ENCODE assay signal across 10 cellular contexts in the genomic region with DNA sequence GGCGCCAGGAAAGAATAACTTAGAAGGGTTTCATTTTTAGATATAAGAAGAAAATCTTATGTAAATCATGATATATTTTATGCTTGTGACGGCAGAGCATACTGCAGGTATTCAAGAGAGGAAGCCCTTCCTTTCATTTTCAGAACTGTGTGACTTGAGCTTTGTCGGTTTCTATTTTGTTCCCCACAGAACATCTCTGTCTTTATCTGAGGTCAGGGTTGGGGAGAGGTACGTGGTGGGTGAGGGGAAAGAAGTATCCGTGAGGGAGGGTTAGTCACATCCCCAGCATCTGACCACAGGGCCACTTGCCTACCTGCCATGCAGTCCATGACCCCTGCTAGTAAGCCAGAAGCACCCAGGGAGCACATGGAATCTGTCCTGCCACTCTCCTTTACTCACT.
DNase-seq lines count a peak whose midpoint lies in the region; ATAC-seq and TF ChIP-seq lines count a peak whose summit lies in the region.
"Had no signal": no experiment of that assay in that cellular context is flagged by ENCODE, and none has a peak within 500 bp of the region (broad histone marks: within the 10 kb centered on the region; RNA-seq: fewer than 3 reads in every experiment).

No MANE protein-coding gene starts in this region.

- H3K4me1 ChIP-seq in body of pancreas (no peaks in the 10 kb centered on the region), tibial artery (no peaks in the 10 kb centered on the region)

- H3K4me1 Mint-ChIP-seq in activated naive CD4-positive, alpha-beta T cell treated with anti-CD3 and anti-CD28 coated beads, Interleukin-2, amount 10 ng/mL, durations not matched to agents 7 days and 5 days, result peaks cover 19% of the 10 kb centered on the region
- H3K4me1 Mint-ChIP-seq in stimulated activated naive B cell treated with anti-CD40 and anti-IgM and Interleukin-4, amounts not matched to agents 10 μg/mL and 1 μg/mL and 100 μg/mL, for 72 hours, result peaks cover 13 to 16% of the 10 kb centered on the region in 2 donors

- WGBS in body of pancreas, 2 donors, result 73 to 84% methylated on average over 5 of the region's 5 CpGs

- CTCF ChIA-PET in activated naive CD4-positive, alpha-beta T cell treated with anti-CD3 and anti-CD28 coated beads, Interleukin-2, amount 10 ng/mL, durations not matched to agents 7 days and 5 days (lab: Charles Lee), result interaction anchor here (1.0 to 1.7 kb wide), 2 partner anchors 11 to 292 kb away, joined by 4 read pairs; no protein-coding TSS in a partner anchor

- peak overlapping the region; percentile 41 for H3K4me3 Mint-ChIP-seq in activated naive CD4-positive, alpha-beta T cell treated with anti-CD3 and anti-CD28 coated beads, Interleukin-2, amount 10 ng/mL, durations not matched to agents 7 days and 5 days
- H3K4me3 Mint-ChIP-seq in stimulated activated naive B cell treated with anti-CD40 and anti-IgM and Interleukin-4, amounts not matched to agents 10 μg/mL and 1 μg/mL and 100 μg/mL, for 72 hours, result peak overlapping the region; percentile 46 to 50

- H3K36me3 ChIP-seq in body of pancreas (replicated peaks in 1 of 2; ENCODE audit: insufficient read depth in 1 of 2, low read depth in 2 of 2) (no peaks in the 10 kb centered on the region), tibial artery (peaks cover 0 to 1% (median 0%) of the 10 kb centered on the region in 3 donors)

- no peaks in the 10 kb centered on the region for H3K27me3 ChIP-seq in body of pancreas
- no peaks in the 10 kb centered on the region for H3K27me3 ChIP-seq in tibial artery

- DNase-seq in activated naive CD4-positive, alpha-beta T cell treated with anti-CD3 and anti-CD28 coated beads, Interleukin-2, amount 10 ng/mL, durations not matched to agents 7 days and 5 days, result peak; percentile 29
- no peak for DNase-seq in activated naive CD4-positive, alpha-beta T cell treated with anti-CD3 and anti-CD28 coated beads, Interleukin-2, amount 50 U/mL, for 16 hours
- no peak for DNase-seq in stimulated activated naive B cell treated with anti-CD40 and anti-IgM and Interleukin-4, amounts not matched to agents 10 μg/mL and 1 μg/mL and 100 μg/mL, for 72 hours
- DNase-seq in body of pancreas, result no peak
- no peak for DNase-seq in tibial artery
- DNase-seq in activated CD4-positive, alpha-beta T cell treated with anti-CD3 and anti-CD28 coated beads, Interleukin-2, amount 50 U/mL, for 4 hours, result no peak

- peak overlapping the region; percentile 56 for H3K27ac Mint-ChIP-seq in activated naive CD4-positive, alpha-beta T cell treated with anti-CD3 and anti-CD28 coated beads, Interleukin-2, amount 10 ng/mL, durations not matched to agents 7 days and 5 days
- H3K27ac Mint-ChIP-seq in stimulated activated naive B cell treated with anti-CD40 and anti-IgM and Interleukin-4, amounts not matched to agents 10 μg/mL and 1 μg/mL and 100 μg/mL, for 72 hours, result no peak overlapping the region

- ATAC-seq in GM21723 (IDR thresholded peaks at IDR 0.05; ENCODE audit: unreplicated experiment) (peak; percentile 90), HG03469 (IDR thresholded peaks at IDR 0.05; ENCODE audit: unreplicated experiment) (peak; percentile 75), body of pancreas (no peak)
- peak; percentile 27 to 54 for ATAC-seq in stimulated activated naive B cell treated with anti-CD40 and anti-IgM and Interleukin-4, amounts not matched to agents 10 μg/mL and 1 μg/mL and 100 μg/mL, for 72 hours (replicated peaks)

- TF ChIP-seq CTCF in body of pancreas (IDR thresholded peaks at IDR 0.05) (no peak), tibial artery (IDR thresholded peaks at IDR 0.05) (no peak)

- H3K4me3 ChIP-seq in body of pancreas (no peak overlapping the region), tibial artery (no peak overlapping the region)
- H3K4me3 ChIP-seq: lung, SK-N-MC had no signal

- no peak overlapping the region for H3K27ac ChIP-seq in body of pancreas
- no peak overlapping the region for H3K27ac ChIP-seq in tibial artery
- H3K27ac ChIP-seq: SK-N-MC had no signal

- no peak for TF ChIP-seq POLR2A in body of pancreas (IDR thresholded peaks at IDR 0.05)

- H3K9me3 Mint-ChIP-seq in activated naive CD4-positive, alpha-beta T cell treated with anti-CD3 and anti-CD28 coated beads, Interleukin-2, amount 10 ng/mL, durations not matched to agents 7 days and 5 days, result no peaks in the 10 kb centered on the region
- no peaks in the 10 kb centered on the region for H3K9me3 Mint-ChIP-seq in stimulated activated naive B cell treated with anti-CD40 and anti-IgM and Interleukin-4, amounts not matched to agents 10 μg/mL and 1 μg/mL and 100 μg/mL, for 72 hours

- peaks cover 9% of the 10 kb centered on the region for H3K27me3 Mint-ChIP-seq in activated naive CD4-positive, alpha-beta T cell treated with anti-CD3 and anti-CD28 coated beads, Interleukin-2, amount 10 ng/mL, durations not matched to agents 7 days and 5 days
- peaks cover 4 to 8% of the 10 kb centered on the region in 2 donors for H3K27me3 Mint-ChIP-seq in stimulated activated naive B cell treated with anti-CD40 and anti-IgM and Interleukin-4, amounts not matched to agents 10 μg/mL and 1 μg/mL and 100 μg/mL, for 72 hours

- intact Hi-C loops in body of pancreas (cut with DNase I) (no loop called here), tibial artery (cut with DNase I; ENCODE audit: low total_unique reads) (no loop called here)

- no peaks in the 10 kb centered on the region for H3K36me3 Mint-ChIP-seq in activated naive CD4-positive, alpha-beta T cell treated with anti-CD3 and anti-CD28 coated beads, Interleukin-2, amount 10 ng/mL, durations not matched to agents 7 days and 5 days
- H3K36me3 Mint-ChIP-seq in stimulated activated naive B cell treated with anti-CD40 and anti-IgM and Interleukin-4, amounts not matched to agents 10 μg/mL and 1 μg/mL and 100 μg/mL, for 72 hours, result no peaks in the 10 kb centered on the region

- no peaks in the 10 kb centered on the region for H3K9me3 ChIP-seq in body of pancreas
- no peaks in the 10 kb centered on the region for H3K9me3 ChIP-seq in tibial artery
